ENCODE assay signal across 8 cellular contexts in the genomic region with DNA sequence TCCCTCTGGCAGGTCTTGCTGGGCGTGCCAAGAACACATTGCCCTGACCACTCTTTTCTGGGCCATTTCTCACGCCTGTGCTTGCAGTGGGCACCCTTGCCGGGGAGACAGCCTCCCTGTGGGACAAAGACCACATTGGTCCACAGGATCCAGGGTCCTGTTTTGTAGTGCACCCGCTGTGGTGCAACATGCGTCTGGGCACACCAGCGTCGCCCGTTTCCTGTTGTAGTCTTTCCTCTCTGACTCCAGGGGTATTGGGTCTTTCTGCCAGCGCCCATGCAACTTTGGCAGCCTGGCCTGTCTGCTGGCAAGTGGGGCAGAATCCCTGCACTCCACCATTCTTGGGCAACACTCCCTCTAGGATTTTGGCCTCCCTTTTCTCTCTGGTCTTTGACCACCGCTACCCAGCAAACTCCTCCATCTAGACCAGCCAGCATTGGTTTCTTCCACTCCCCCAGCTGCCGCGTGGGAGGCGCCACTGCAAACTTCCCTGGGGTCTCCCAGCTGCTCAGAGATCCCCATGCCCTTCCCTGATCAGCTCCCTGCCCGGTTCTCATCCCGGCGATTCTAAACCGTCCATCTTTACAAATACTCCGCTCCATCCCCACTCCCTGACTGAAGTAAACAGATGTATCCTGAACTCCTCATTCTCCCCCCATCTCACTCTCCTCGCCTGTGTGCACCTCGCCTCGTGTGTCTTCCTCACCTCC. TPM values are rescaled to one million over a fixed set of nuclear protein-coding genes. Genes with fewer than 3 reads are reported as not detected.
A peak's percentile ranks its signal among the peaks of the same experiment; 100 is the strongest.
DNase-seq lines count a peak whose midpoint lies in the region; ATAC-seq and TF ChIP-seq lines count a peak whose summit lies in the region.

No MANE protein-coding gene starts in this region.

- no peaks in the 10 kb centered on the region for H3K36me3 Mint-ChIP-seq in activated naive CD4-positive, alpha-beta T cell treated with anti-CD3 and anti-CD28 coated beads for 36 hours (ENCODE audit: low read depth)
- no peaks in the 10 kb centered on the region for H3K36me3 Mint-ChIP-seq in activated naive CD4-positive, alpha-beta T cell treated with anti-CD3 and anti-CD28 coated beads, Interleukin-2, amount 50 U/mL, for 72 hours

- no peak overlapping the region for H2BK15ac ChIP-seq in mesenchymal stem cell (ENCODE audit: low read depth, poor library complexity, severe bottlenecking)

- H3K9me3 ChIP-seq in mammary epithelial cell (replicated peaks; ENCODE audit: insufficient read depth, low read length), result no peaks in the 10 kb centered on the region
- no peaks in the 10 kb centered on the region for H3K9me3 ChIP-seq in mesenchymal stem cell (ENCODE audit: control insufficient read depth, low read length)
- no peaks in the 10 kb centered on the region for H3K9me3 ChIP-seq in upper lobe of left lung

- H3K27ac Mint-ChIP-seq in activated naive CD4-positive, alpha-beta T cell treated with anti-CD3 and anti-CD28 coated beads for 36 hours, result peak overlapping the region; percentile 53
- peak overlapping the region in 1 of 2 donors; percentile 93 for H3K27ac Mint-ChIP-seq in activated naive CD4-positive, alpha-beta T cell treated with anti-CD3 and anti-CD28 coated beads, Interleukin-2, amount 50 U/mL, for 72 hours

- H4K20me1 ChIP-seq in mammary epithelial cell (ENCODE audit: insufficient read depth, low read length), result no peaks in the 10 kb centered on the region

- peaks cover 30% of the 10 kb centered on the region for H3K79me1 ChIP-seq in mesenchymal stem cell (replicated peaks; ENCODE audit: low read length, poor library complexity, severe bottlenecking)

- no peak overlapping the region for H3K23ac ChIP-seq in mesenchymal stem cell (ENCODE audit: low read length in 2 of 2)

- H2AFZ ChIP-seq in mammary epithelial cell (ENCODE audit: low read depth, low read length) (peak overlapping the region; percentile 94), mesenchymal stem cell (ENCODE audit: low read depth, low read length) (no peak overlapping the region)

- no peak for ATAC-seq in activated naive CD4-positive, alpha-beta T cell treated with anti-CD3 and anti-CD28 coated beads, Interleukin-2, amount 50 U/mL, for 72 hours
- ATAC-seq in upper lobe of left lung (ENCODE audit: low FRiP score in 2 of 2), result no peak
- no peak for ATAC-seq in sciatic nerve
- no peak for ATAC-seq in HG02840 (IDR thresholded peaks at IDR 0.05; ENCODE audit: low FRiP score, unreplicated experiment)

- H3K9me3 Mint-ChIP-seq in activated naive CD4-positive, alpha-beta T cell treated with anti-CD3 and anti-CD28 coated beads for 36 hours, result no peaks in the 10 kb centered on the region
- H3K9me3 Mint-ChIP-seq in activated naive CD4-positive, alpha-beta T cell treated with anti-CD3 and anti-CD28 coated beads, Interleukin-2, amount 50 U/mL, for 72 hours, result no peaks in the 10 kb centered on the region

- H2BK120ac ChIP-seq in mesenchymal stem cell (ENCODE audit: low read depth, low read length), result no peak overlapping the region

- intact Hi-C loops in activated naive CD4-positive, alpha-beta T cell treated with anti-CD3 and anti-CD28 coated beads for 36 hours (cut with micrococcal nuclease), result loop anchor here (1.0 kb wide), 1 partner anchor 27 kb away; a partner anchor contains a TSS
- intact Hi-C loops in mammary epithelial cell (cut with micrococcal nuclease), result no loop called here
- intact Hi-C loops in sciatic nerve (cut with DNase I), result no loop called here

- H3K4me3 ChIP-seq in mammary epithelial cell (replicated peaks in 1 of 3; ENCODE audit: insufficient read depth in 1 of 3, low read depth in 2 of 3, low read length in 3 of 3) (peak overlapping the region; percentile 75 to 100 (median 77)), mesenchymal stem cell (ENCODE audit: insufficient read depth in 1 of 2, low read depth in 1 of 2, low read length in 2 of 2) (peak overlapping the region; percentile 89 to 90), upper lobe of left lung (peak overlapping the region; percentile 84 to 100 (median 92))

- H2AK5ac ChIP-seq in mesenchymal stem cell (ENCODE audit: low read length, severe bottlenecking), result no peak overlapping the region

- H3K4me3 Mint-ChIP-seq in activated naive CD4-positive, alpha-beta T cell treated with anti-CD3 and anti-CD28 coated beads for 36 hours, result peak overlapping the region; percentile 90

- peak overlapping the region; percentile 72 to 73 for H3K18ac ChIP-seq in mesenchymal stem cell (ENCODE audit: low read depth in 1 of 2, low read length in 2 of 2)

- H3K4me1 ChIP-seq in mammary epithelial cell (ENCODE audit: insufficient read depth, low read length) (peaks cover 18% of the 10 kb centered on the region), mesenchymal stem cell (ENCODE audit: control insufficient read depth, insufficient read depth, low read depth, low read length) (peaks cover 15% of the 10 kb centered on the region), upper lobe of left lung (peaks cover 31 to 40% (median 34%) of the 10 kb centered on the region in 4 donors)

- no peak overlapping the region for H2BK12ac ChIP-seq in mesenchymal stem cell (ENCODE audit: low read length in 2 of 2)

- H3K79me2 ChIP-seq in mammary epithelial cell (ENCODE audit: insufficient read depth, low read length), result peaks cover 6% of the 10 kb centered on the region

- dilution Hi-C loops in mammary epithelial cell (cut with HindIII; ENCODE audit: low sequenced_read_pairs), result no loop called here

- no peak overlapping the region for H4K8ac ChIP-seq in mesenchymal stem cell (ENCODE audit: low read length)

- 3% methylated on average over 12 of the region's 21 CpGs for WGBS in mammary epithelial cell (ENCODE audit: low coverage, missing lambda C conversion rate)
- WGBS in mesenchymal stem cell, result 53% methylated on average over 21 of the region's 21 CpGs
- WGBS in upper lobe of left lung, 2 donors, result 32 to 36% methylated on average over 21 of the region's 21 CpGs

- DNase-seq in activated naive CD4-positive, alpha-beta T cell treated with anti-CD3 and anti-CD28 coated beads for 36 hours, result no peak
- DNase-seq in activated naive CD4-positive, alpha-beta T cell treated with anti-CD3 and anti-CD28 coated beads, Interleukin-2, amount 50 U/mL, for 72 hours (ENCODE audit: low spot score in 2 of 2), result no peak
- DNase-seq in mammary epithelial cell (no peak), mesenchymal stem cell (no peak), upper lobe of left lung (no peak), sciatic nerve (ENCODE audit: low spot score) (no peak), NCI-H82 treated with DMSO at 0.1 percent for 48 hours (lab: John Stamatoyannopoulos, UW; ENCODE audit: unreplicated experiment) (no peak)

- no peak for TF ChIP-seq CTCF in mammary epithelial cell (conservative IDR thresholded peaks at IDR 0.05 in 1 of 2, IDR thresholded peaks at IDR 0.05 in 1 of 2; ENCODE audit: extremely low read depth in 1 of 2, insufficient read depth in 1 of 2, low read depth in 1 of 2, low read length in 2 of 2)
- TF ChIP-seq CTCF in upper lobe of left lung (IDR thresholded peaks at IDR 0.05), result no peak

- no peak for TF ChIP-seq EP300 in upper lobe of left lung (IDR thresholded peaks at IDR 0.05)

- H3K27me3 Mint-ChIP-seq in activated naive CD4-positive, alpha-beta T cell treated with anti-CD3 and anti-CD28 coated beads for 36 hours (ENCODE audit: low read depth), result no peaks in the 10 kb centered on the region

- peaks cover 31% of the 10 kb centered on the region for H3K4me1 Mint-ChIP-seq in activated naive CD4-positive, alpha-beta T cell treated with anti-CD3 and anti-CD28 coated beads for 36 hours (ENCODE audit: low read depth)

- no TSS peak for BruUV-seq in mammary epithelial cell (replicated peaks; lab: Mats Ljungman, UMichigan)

- in situ Hi-C loops in mammary epithelial cell (cut with MboI; ENCODE audit: low sequenced_read_pairs in 2 of 2), result loop anchor here (5.0 to 10.0 kb wide), 4 partner anchors 91 to 169 kb away; a partner anchor contains a TSS

- H3K4me2 ChIP-seq in mammary epithelial cell (ENCODE audit: insufficient read depth, low read depth, low read length) (peak overlapping the region; percentile 100), mesenchymal stem cell (ENCODE audit: low read length, poor library complexity, severe bottlenecking) (peak overlapping the region; percentile 96)

- H3K27me3 ChIP-seq in mammary epithelial cell (ENCODE audit: insufficient read depth, low read length), result no peaks in the 10 kb centered on the region
- peaks cover 0 to 10% of the 10 kb centered on the region in 2 experiments for H3K27me3 ChIP-seq in mesenchymal stem cell (ENCODE audit: control insufficient read depth in 1 of 2, insufficient read depth in 1 of 2, low read length in 2 of 2)
- H3K27me3 ChIP-seq in upper lobe of left lung, result peaks cover 0 to 2% (median 0%) of the 10 kb centered on the region in 4 donors

- peak overlapping the region in 1 of 2 experiments; percentile 91 for H3K14ac ChIP-seq in mesenchymal stem cell (ENCODE audit: low read length in 2 of 2)

- CTCF ChIA-PET in activated naive CD4-positive, alpha-beta T cell treated with anti-CD3 and anti-CD28 coated beads for 36 hours (lab: Charles Lee), result interaction anchor here (1.3 kb wide), 1 partner anchor 133 kb away, joined by 7 read pairs; no protein-coding TSS in a partner anchor
- CTCF ChIA-PET in mammary epithelial cell (lab: Charles Lee; ENCODE audit: low non-redundant PET), result interaction anchor here (1.0 kb wide), 1 partner anchor 66 kb away, joined by 9 read pairs; no protein-coding TSS in a partner anchor

- H4K91ac ChIP-seq in mesenchymal stem cell (ENCODE audit: low read length), result no peak overlapping the region

- H3K9ac ChIP-seq in mammary epithelial cell (ENCODE audit: insufficient read depth, low read length) (peak overlapping the region; percentile 60), mesenchymal stem cell (ENCODE audit: low read length) (peak overlapping the region; percentile 93)

- H3K27ac ChIP-seq in mammary epithelial cell (ENCODE audit: insufficient read depth, low read depth, low read length) (no peak overlapping the region), mesenchymal stem cell (ENCODE audit: low read length, poor library complexity, severe bottlenecking) (no peak overlapping the region), upper lobe of left lung (peak overlapping the region in 2 of 4 donors; percentile 81 to 93)

- H3K36me3 ChIP-seq in mammary epithelial cell (ENCODE audit: insufficient read depth, low read length) (peaks cover 4% of the 10 kb centered on the region), mesenchymal stem cell (ENCODE audit: control insufficient read depth in 1 of 2, insufficient read depth in 2 of 2, low read depth in 1 of 2, low read length in 2 of 2) (peaks cover 19 to 20% of the 10 kb centered on the region in 2 experiments), upper lobe of left lung (peaks cover 7 to 15% (median 14%) of the 10 kb centered on the region in 4 donors)

- no peak for TF ChIP-seq POLR2A in upper lobe of left lung (IDR thresholded peaks at IDR 0.05)

- H3K4ac ChIP-seq in mesenchymal stem cell (ENCODE audit: low read depth in 1 of 2, low read length in 2 of 2), result peak overlapping the region in 1 of 2 experiments; percentile 44

- H2BK5ac ChIP-seq in mesenchymal stem cell (ENCODE audit: low read depth, low read length, poor library complexity, severe bottlenecking), result no peak overlapping the region

RNA-seq across cellular contexts. Expression of a gene that starts 1.2 kb away (rescaled TPM):
- 1 to 10 TPM; 6.8 TPM for total RNA-seq in activated naive CD4-positive, alpha-beta T cell treated with anti-CD3 and anti-CD28 coated beads for 36 hours
- 1 to 10 TPM; 6.0 to 10.0 TPM for total RNA-seq in activated naive CD4-positive, alpha-beta T cell treated with anti-CD3 and anti-CD28 coated beads, Interleukin-2, amount 50 U/mL, for 72 hours
- total RNA-seq in mammary epithelial cell (10 to 100 TPM; 44.2 to 48.6 TPM), upper lobe of left lung (10 to 100 TPM; 16.6 to 48.3 (median 40.2) TPM), sciatic nerve (35.4 TPM)
- 57.0 TPM for polyA plus RNA-seq in mammary epithelial cell
- 57.2 TPM for polyA minus RNA-seq in mammary epithelial cell
- polyA plus RNA-seq in mesenchymal stem cell (2013, experiment 1 of 2), result 46.4 TPM
- polyA plus RNA-seq in mesenchymal stem cell (2013, experiment 2 of 2), result 47.7 TPM

RNA-seq across cellular contexts. Expression of a gene that starts 12.3 kb away (rescaled TPM):
- total RNA-seq in activated naive CD4-positive, alpha-beta T cell treated with anti-CD3 and anti-CD28 coated beads for 36 hours, result 1 to 10 TPM; 5.8 to 5.9 TPM
- total RNA-seq in activated naive CD4-positive, alpha-beta T cell treated with anti-CD3 and anti-CD28 coated beads, Interleukin-2, amount 50 U/mL, for 72 hours, result 1 to 10 TPM; 4.6 to 7.6 TPM
- total RNA-seq in mammary epithelial cell, result 10 to 100 TPM in 1 of 2 donors, under 1 TPM in 1; 0.82 to 29.2 TPM
- polyA plus RNA-seq in mammary epithelial cell, result 0.71 TPM
- polyA minus RNA-seq in mammary epithelial cell, result not detected
- polyA plus RNA-seq in mesenchymal stem cell (2013, experiment 1 of 2), result 0.08 TPM
- 0.08 TPM for polyA plus RNA-seq in mesenchymal stem cell (2013, experiment 2 of 2)
- total RNA-seq in upper lobe of left lung, result 100 to 1,000 TPM in 1 of 6 donors, 10 to 100 TPM in 5; 23.8 to 128 (median 83.5) TPM
- total RNA-seq in sciatic nerve, result 35.4 TPM

RNA-seq across cellular contexts. Expression of a gene that starts 26.3 kb away (rescaled TPM):
- total RNA-seq in activated naive CD4-positive, alpha-beta T cell treated with anti-CD3 and anti-CD28 coated beads for 36 hours, result 10 to 100 TPM; 32.4 to 35.4 TPM
- total RNA-seq in activated naive CD4-positive, alpha-beta T cell treated with anti-CD3 and anti-CD28 coated beads, Interleukin-2, amount 50 U/mL, for 72 hours, result 10 to 100 TPM; 26.5 to 38.6 TPM
- total RNA-seq in mammary epithelial cell, result 10 to 100 TPM in 1 of 2 donors, 1 to 10 TPM in 1; 8.3 to 26.6 TPM
- 22.0 TPM for polyA plus RNA-seq in mammary epithelial cell
- 23.6 TPM for polyA minus RNA-seq in mammary epithelial cell
- 14.3 TPM for polyA plus RNA-seq in mesenchymal stem cell (2013, experiment 1 of 2)
- 13.8 TPM for polyA plus RNA-seq in mesenchymal stem cell (2013, experiment 2 of 2)
- total RNA-seq in upper lobe of left lung, result 10 to 100 TPM; 14.0 to 33.5 (median 19.9) TPM
- total RNA-seq in sciatic nerve, result 18.9 TPM

RNA-seq across cellular contexts. Expression of a gene that starts 28.7 kb away (rescaled TPM):
- under 1 TPM; 0.20 to 0.43 TPM for total RNA-seq in activated naive CD4-positive, alpha-beta T cell treated with anti-CD3 and anti-CD28 coated beads for 36 hours
- under 1 TPM; 0.30 to 0.39 TPM for total RNA-seq in activated naive CD4-positive, alpha-beta T cell treated with anti-CD3 and anti-CD28 coated beads, Interleukin-2, amount 50 U/mL, for 72 hours
- total RNA-seq in mammary epithelial cell, result 1 to 10 TPM; 2.5 to 6.9 TPM
- 2.5 TPM for polyA plus RNA-seq in mammary epithelial cell
- polyA minus RNA-seq in mammary epithelial cell, result 2.6 TPM
- polyA plus RNA-seq in mesenchymal stem cell (2013, experiment 1 of 2), result 0.01 TPM
- polyA plus RNA-seq in mesenchymal stem cell (2013, experiment 2 of 2), result 0.01 TPM
- total RNA-seq in upper lobe of left lung, result 1 to 10 TPM in 5 of 6 donors, under 1 TPM in 1; 0.77 to 9.8 (median 4.1) TPM
- total RNA-seq in sciatic nerve, result not detected
